Comparison of ENCODE assay signal across 14 cellular contexts in genomic region chr19:5635427-5635826, GRCh38.
"Had no signal": no experiment of that assay in that cellular context is flagged by ENCODE, and none has a peak within 500 bp of the region (broad histone marks: within the 10 kb centered on the region; RNA-seq: fewer than 3 reads in every experiment).

No MANE protein-coding gene starts in this region.

- DNase-seq: activated B cell treated with CpG ODN at 0.5 μM for 24 hours; activated CD4-positive, alpha-beta T cell treated with anti-CD3 and anti-CD28 coated beads, Interleukin-2, amount 10 ng/mL, durations not matched to agents 24 days and 14 days; activated T-cell treated with anti-CD3 and anti-CD28 coated beads, Interleukin-2, amount 50 U/mL, for 1 hour; central memory CD4-positive, alpha-beta T cell; cortex of kidney; effector CD8-positive, alpha-beta T cell; heart left ventricle; left lung; stimulated activated CD4-positive, alpha-beta T cell treated with anti-CD3 and anti-CD28 coated beads, Interleukin-4, amount 100 ng/mL, for 1 hour; transverse colon had no signal

- H3K27me3 ChIP-seq: heart left ventricle, left lung, neural progenitor cell, pancreas, transverse colon had no signal

- H3K9me3 Mint-ChIP-seq: activated B cell treated with CpG ODN at 0.5 μM for 24 hours; activated CD4-positive, alpha-beta T cell treated with anti-CD3 and anti-CD28 coated beads, Interleukin-2, amount 10 ng/mL, durations not matched to agents 24 days and 14 days; memory B cell; neural progenitor cell; T-helper 1 cell treated with Interleukin-12 subunit alpha and Interleukin-12 subunit beta and Interleukin-4 antibody, amounts not matched to agents 30 μg/mL and 1 μg/mL, for 36 hours had no signal

- H3K27me3 Mint-ChIP-seq: activated B cell treated with CpG ODN at 0.5 μM for 24 hours; activated CD4-positive, alpha-beta T cell treated with anti-CD3 and anti-CD28 coated beads, Interleukin-2, amount 10 ng/mL, durations not matched to agents 24 days and 14 days; memory B cell had no signal

- ATAC-seq: heart left ventricle, left lung, pancreas had no signal

- H3K9me3 ChIP-seq: heart left ventricle, left lung, pancreas, transverse colon had no signal

- H3K4me1 Mint-ChIP-seq: neural progenitor cell had no signal

- H3K36me3 ChIP-seq: pancreas, transverse colon had no signal

- H3K27ac Mint-ChIP-seq: activated B cell treated with CpG ODN at 0.5 μM for 24 hours; activated CD4-positive, alpha-beta T cell treated with anti-CD3 and anti-CD28 coated beads, Interleukin-2, amount 10 ng/mL, durations not matched to agents 24 days and 14 days; memory B cell; neural progenitor cell; T-helper 1 cell treated with Interleukin-12 subunit alpha and Interleukin-12 subunit beta and Interleukin-4 antibody, amounts not matched to agents 30 μg/mL and 1 μg/mL, for 36 hours had no signal

- H3K4me3 Mint-ChIP-seq: activated B cell treated with CpG ODN at 0.5 μM for 24 hours; activated CD4-positive, alpha-beta T cell treated with anti-CD3 and anti-CD28 coated beads, Interleukin-2, amount 10 ng/mL, durations not matched to agents 24 days and 14 days; memory B cell; neural progenitor cell; T-helper 1 cell treated with Interleukin-12 subunit alpha and Interleukin-12 subunit beta and Interleukin-4 antibody, amounts not matched to agents 30 μg/mL and 1 μg/mL, for 36 hours had no signal

- H3K4me3 ChIP-seq: heart left ventricle, left lung, neural progenitor cell, pancreas, transverse colon had no signal

- H3K4me1 ChIP-seq: neural progenitor cell had no signal

- H3K27ac ChIP-seq: heart left ventricle, left lung, neural progenitor cell, pancreas, transverse colon had no signal
